In the genomic region with DNA sequence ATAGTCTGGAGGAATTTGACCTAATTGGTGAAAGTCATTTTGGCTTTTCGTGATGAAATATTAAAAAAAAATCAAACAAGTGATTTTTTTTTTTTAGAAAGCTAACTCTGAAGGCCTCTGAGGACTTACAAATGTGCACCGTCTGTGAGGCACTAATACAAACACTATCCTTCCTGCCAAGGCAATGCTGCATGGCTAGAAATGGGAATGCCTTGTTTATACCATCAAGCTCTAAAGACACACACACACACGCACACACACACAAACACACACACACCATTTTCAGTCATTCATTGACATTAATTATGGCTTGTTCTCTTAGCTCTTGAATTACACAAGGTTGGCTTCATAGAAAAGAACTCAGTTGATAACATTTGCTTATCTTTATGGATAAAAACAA, we compare ENCODE assay signal across 15 cellular contexts.
"Had no signal": no experiment of that assay in that cellular context is flagged by ENCODE, and none has a peak within 500 bp of the region (broad histone marks: within the 10 kb centered on the region; RNA-seq: fewer than 3 reads in every experiment).

No MANE protein-coding gene starts in this region.

- H3K27ac ChIP-seq: esophagus squamous epithelium, lower lobe of right lung, neutrophil, right atrium auricular region, spleen, transverse colon had no signal

- H3K27ac Mint-ChIP-seq: activated naive CD4-positive, alpha-beta T cell treated with anti-CD3 and anti-CD28 coated beads, Interleukin-2, amount 50 U/mL, for 72 hours; naive thymus-derived CD4-positive, alpha-beta T cell; stimulated activated naive B cell treated with anti-CD40 and anti-IgM and Interleukin-4, amounts not matched to agents 10 μg/mL and 1 μg/mL and 100 μg/mL, for 72 hours had no signal

- H3K9me3 ChIP-seq: esophagus squamous epithelium, lower lobe of right lung, neutrophil, right atrium auricular region, spleen, transverse colon had no signal

- H3K4me1 Mint-ChIP-seq: naive thymus-derived CD4-positive, alpha-beta T cell; stimulated activated naive B cell treated with anti-CD40 and anti-IgM and Interleukin-4, amounts not matched to agents 10 μg/mL and 1 μg/mL and 100 μg/mL, for 72 hours had no signal

- H3K4me1 ChIP-seq: esophagus squamous epithelium, lower lobe of right lung, right atrium auricular region, spleen had no signal

- H3K4me3 Mint-ChIP-seq: naive thymus-derived CD4-positive, alpha-beta T cell; stimulated activated naive B cell treated with anti-CD40 and anti-IgM and Interleukin-4, amounts not matched to agents 10 μg/mL and 1 μg/mL and 100 μg/mL, for 72 hours had no signal

- H3K27me3 Mint-ChIP-seq: naive thymus-derived CD4-positive, alpha-beta T cell; stimulated activated naive B cell treated with anti-CD40 and anti-IgM and Interleukin-4, amounts not matched to agents 10 μg/mL and 1 μg/mL and 100 μg/mL, for 72 hours had no signal

- ATAC-seq: activated naive CD4-positive, alpha-beta T cell treated with anti-CD3 and anti-CD28 coated beads, Interleukin-2, amount 50 U/mL, for 72 hours; lower lobe of right lung; naive thymus-derived CD4-positive, alpha-beta T cell; stimulated activated naive B cell treated with anti-CD40 and anti-IgM and Interleukin-4, amounts not matched to agents 10 μg/mL and 1 μg/mL and 100 μg/mL, for 72 hours had no signal

- H3K4me3 ChIP-seq: esophagus squamous epithelium, lower lobe of right lung, right atrium auricular region, spleen, transverse colon had no signal

- H3K27me3 ChIP-seq: esophagus squamous epithelium, neutrophil, right atrium auricular region, spleen, transverse colon had no signal

- H3K36me3 Mint-ChIP-seq: activated naive CD4-positive, alpha-beta T cell treated with anti-CD3 and anti-CD28 coated beads, Interleukin-2, amount 50 U/mL, for 72 hours; naive thymus-derived CD4-positive, alpha-beta T cell; stimulated activated naive B cell treated with anti-CD40 and anti-IgM and Interleukin-4, amounts not matched to agents 10 μg/mL and 1 μg/mL and 100 μg/mL, for 72 hours had no signal

- DNase-seq: activated effector memory CD4-positive, alpha-beta T cell treated with Interleukin-2 at 50 U/mL for 16 hours; activated T-cell treated with anti-CD3 and anti-CD28 coated beads, Interleukin-2, amount 50 U/mL, for 1 hour; esophagus squamous epithelium; hippocampal formation; lower lobe of right lung; naive thymus-derived CD4-positive, alpha-beta T cell; posterior cingulate gyrus; spleen; stimulated activated CD4-positive, alpha-beta T cell treated with anti-CD3 and anti-CD28 coated beads, Interleukin-1b, Interleukin-23, amount 100 ng/mL, for 48 hours; stimulated activated naive B cell treated with anti-CD40 and anti-IgM and Interleukin-4, amounts not matched to agents 10 μg/mL and 1 μg/mL and 100 μg/mL, for 72 hours; substantia nigra; transverse colon had no signal

- H3K36me3 ChIP-seq: esophagus squamous epithelium, lower lobe of right lung, neutrophil, right atrium auricular region, spleen, transverse colon had no signal
